ENCODE assay signal across 13 cellular contexts in genomic region chr3:12440927-12441326, GRCh38. TPM values are rescaled to one million over a fixed set of nuclear protein-coding genes. Genes with fewer than 3 reads are reported as not detected.
DNase-seq lines count a peak whose midpoint lies in the region; ATAC-seq and TF ChIP-seq lines count a peak whose summit lies in the region.
"Had no signal": no experiment of that assay in that cellular context is flagged by ENCODE, and none has a peak within 500 bp of the region (broad histone marks: within the 10 kb centered on the region; RNA-seq: fewer than 3 reads in every experiment).

No MANE protein-coding gene starts in this region.

- TF ChIP-seq EP300 in SK-N-SH (IDR thresholded peaks at IDR 0.05; ENCODE audit: borderline replicate concordance in 1 of 2, low read depth in 1 of 2, low read length in 1 of 2) (peak in 1 of 2 experiments; percentile 66; a peak in 1 of 4 replicates), gastroesophageal sphincter (IDR thresholded peaks at IDR 0.05) (no peak)

- 8% methylated on average over 2 of the region's 13 CpGs for WGBS in SK-N-SH (ENCODE audit: low lambda C conversion rate)
- no CpG with 5 or more reads among the region's 13 CpGs for WGBS in gastroesophageal sphincter (ENCODE audit: low coverage in 1 of 2), 2 donors
- no CpG with 5 or more reads among the region's 13 CpGs for WGBS in trophoblast cell (ENCODE audit: extremely low coverage, insufficient coverage, insufficient read length)

- peak overlapping the region; percentile 73 for H2BK12ac ChIP-seq in trophoblast cell (ENCODE audit: low read length)

- H3F3A ChIP-seq in SK-N-SH (replicated peaks; ENCODE audit: insufficient read depth), result no peaks in the 10 kb centered on the region

- H3K4me1 ChIP-seq in SK-N-SH (ENCODE audit: control insufficient read depth in 1 of 2, insufficient read depth in 2 of 2, low read depth in 1 of 2, low read length in 1 of 2) (peaks cover 21 to 28% of the 10 kb centered on the region in 2 experiments; a peak in 3 of 4 replicates), gastroesophageal sphincter (peaks cover 0 to 19% (median 0%) of the 10 kb centered on the region in 3 donors), trophoblast cell (ENCODE audit: control insufficient read depth in 1 of 2, insufficient read depth in 2 of 2, low read length in 2 of 2) (peaks cover 23 to 38% of the 10 kb centered on the region in 2 experiments)
- H3K4me1 ChIP-seq: foreskin keratinocyte had no signal

- DNase-seq in AG09319 (ENCODE audit: extremely low read depth, low read depth) (peak; percentile 61), SK-N-SH (peak; percentile 80), trophoblast cell (no peak), NCI-H1048 (lab: John Stamatoyannopoulos, UW) (no peak), CD1c-positive myeloid dendritic cell (ENCODE audit: extremely low spot score) (no peak)
- DNase-seq: activated B cell treated with CpG ODN at 0.5 μM for 24 hours; activated T-cell treated with anti-CD3 and anti-CD28 coated beads, Interleukin-2, amount 50 U/mL, for 48 hours; foreskin keratinocyte; NCI-H2227 treated with DMSO at 0.1 percent for 48 hours; stimulated activated CD4-positive, alpha-beta T cell treated with anti-CD3 and anti-CD28 coated beads, Interleukin-2, amount 100 ng/mL, for 48 hours had no signal

- H4K91ac ChIP-seq in trophoblast cell (ENCODE audit: low read depth, low read length), result peak overlapping the region; percentile 19

- H3K27me3 ChIP-seq in SK-N-SH (ENCODE audit: insufficient read depth), result no peaks in the 10 kb centered on the region
- H3K27me3 ChIP-seq in gastroesophageal sphincter, result peaks cover 45% of the 10 kb centered on the region
- no peaks in the 10 kb centered on the region for H3K27me3 ChIP-seq in trophoblast cell (ENCODE audit: insufficient read depth, low read length)

- no peak overlapping the region for H2BK5ac ChIP-seq in trophoblast cell (ENCODE audit: low read depth, low read length, poor library complexity)

- H2AK5ac ChIP-seq in trophoblast cell (ENCODE audit: low read length), result peak overlapping the region; percentile 13

- no peak for TF ChIP-seq POLR2A in gastroesophageal sphincter (IDR thresholded peaks at IDR 0.05)

- peaks cover 25% of the 10 kb centered on the region for H3K79me1 ChIP-seq in trophoblast cell (ENCODE audit: low read length)

- no peak overlapping the region for H4K12ac ChIP-seq in trophoblast cell (ENCODE audit: low read depth, low read length)

- ATAC-seq in gastroesophageal sphincter (peak; percentile 29), HG03159 (IDR thresholded peaks at IDR 0.05; ENCODE audit: unreplicated experiment) (no peak), GM19023 (IDR thresholded peaks at IDR 0.05; ENCODE audit: unreplicated experiment) (no peak)
- ATAC-seq: foreskin keratinocyte had no signal

- no peak overlapping the region for H3K18ac ChIP-seq in trophoblast cell (ENCODE audit: low read length)

- no peak for TF ChIP-seq RAD21 in SK-N-SH (IDR thresholded peaks at IDR 0.05; ENCODE audit: low read length)

- no peak overlapping the region for H3K23ac ChIP-seq in trophoblast cell (ENCODE audit: low read length)

- H2AFZ ChIP-seq in SK-N-SH (ENCODE audit: low read depth) (no peak overlapping the region), trophoblast cell (ENCODE audit: insufficient read depth, low read length, poor library complexity) (no peak overlapping the region)

- no peak overlapping the region for H3K14ac ChIP-seq in trophoblast cell (ENCODE audit: low read length)

- H4K8ac ChIP-seq in trophoblast cell (ENCODE audit: low read depth, low read length), result no peak overlapping the region

- no peaks in the 10 kb centered on the region for H3K79me2 ChIP-seq in SK-N-SH (ENCODE audit: insufficient read depth)
- no peaks in the 10 kb centered on the region for H3K79me2 ChIP-seq in trophoblast cell (ENCODE audit: control insufficient read depth, insufficient read depth, low read length, poor library complexity)

- H3K9me3 ChIP-seq in SK-N-SH (no peaks in the 10 kb centered on the region), gastroesophageal sphincter (no peaks in the 10 kb centered on the region), trophoblast cell (ENCODE audit: insufficient read depth, low read depth, low read length) (no peaks in the 10 kb centered on the region)

- CTCF ChIA-PET in SK-N-SH (lab: Yijun Ruan, JAX), result interaction anchor here (0.6 to 1.9 kb wide), 4 partner anchors 9 to 306 kb away, joined by 3 to 10 read pairs (median 4); no protein-coding TSS in a partner anchor

- H3K4ac ChIP-seq in trophoblast cell (ENCODE audit: low read depth, low read length), result no peak overlapping the region

- no peak overlapping the region for H3K4me3 ChIP-seq in SK-N-SH (ENCODE audit: low read depth in 2 of 2, low read length in 1 of 2)
- H3K4me3 ChIP-seq in gastroesophageal sphincter, result no peak overlapping the region
- H3K4me3 ChIP-seq in trophoblast cell (ENCODE audit: low read depth, low read length), result no peak overlapping the region

- H3K36me3 ChIP-seq in SK-N-SH (replicated peaks in 1 of 2; ENCODE audit: control insufficient read depth in 1 of 2, insufficient read depth in 2 of 2, low read length in 1 of 2), result no peaks in the 10 kb centered on the region
- H3K36me3 ChIP-seq in gastroesophageal sphincter, result no peaks in the 10 kb centered on the region
- no peaks in the 10 kb centered on the region for H3K36me3 ChIP-seq in trophoblast cell (ENCODE audit: control insufficient read depth in 1 of 2, insufficient read depth in 2 of 2, low read length in 2 of 2)

- H3K27ac ChIP-seq in SK-N-SH (ENCODE audit: low read depth in 2 of 2, low read length in 1 of 2), result peak overlapping the region in 1 of 2 experiments; percentile 30; a peak in 2 of 4 replicates
- no peak overlapping the region for H3K27ac ChIP-seq in gastroesophageal sphincter
- no peak overlapping the region for H3K27ac ChIP-seq in trophoblast cell (ENCODE audit: low read depth, low read length)
- H3K27ac ChIP-seq: foreskin keratinocyte had no signal

- no peaks in the 10 kb centered on the region for H3K9me2 ChIP-seq in SK-N-SH

- H3K4me2 ChIP-seq in SK-N-SH (peak overlapping the region; percentile 52), trophoblast cell (ENCODE audit: low read length) (no peak overlapping the region)

- no peak for TF ChIP-seq CTCF in AG09319 (IDR thresholded peaks at IDR 0.05; ENCODE audit: low read depth, low read length)
- TF ChIP-seq CTCF in SK-N-SH (IDR thresholded peaks at IDR 0.05), result no peak
- TF ChIP-seq CTCF in gastroesophageal sphincter (IDR thresholded peaks at IDR 0.05), result no peak

- H4K20me1 ChIP-seq in SK-N-SH (ENCODE audit: insufficient read depth), result no peaks in the 10 kb centered on the region

- peak overlapping the region; percentile 8 for H2BK120ac ChIP-seq in trophoblast cell (ENCODE audit: insufficient read depth, low read length, poor library complexity)

- H3K9ac ChIP-seq in SK-N-SH (no peak overlapping the region), trophoblast cell (ENCODE audit: low read length) (no peak overlapping the region)

- POLR2A ChIA-PET in SK-N-SH (lab: Yijun Ruan, JAX), result no interaction called here

TF ChIP-seq in SK-N-SH, 30 proteins besides CTCF, POLR2A, EP300 and RAD21 (continues in another document):
- TF ChIP-seq MEF2A (IDR thresholded peaks at IDR 0.05; ENCODE audit: borderline replicate concordance, low read depth) (no peak), RCOR1 (IDR thresholded peaks at IDR 0.05; ENCODE audit: low read length) (no peak), RXRA (IDR thresholded peaks at IDR 0.05; ENCODE audit: borderline replicate concordance, low read depth) (peak; percentile 51), USF2 (IDR thresholded peaks at IDR 0.05; ENCODE audit: borderline replicate concordance, low read depth, low read length) (no peak), EZH2phosphoT487 (IDR thresholded peaks at IDR 0.05; ENCODE audit: borderline replicate concordance, low read depth) (no peak), MXI1 (IDR thresholded peaks at IDR 0.05; ENCODE audit: low read depth, low read length) (no peak), POLR2AphosphoS5 (IDR thresholded peaks at IDR 0.05; ENCODE audit: low read depth, low read length) (no peak), PBX3 (IDR thresholded peaks at IDR 0.05) (peak; percentile 33; the same call in 1 of the 2 replicates), NRF1 (IDR thresholded peaks at IDR 0.05; ENCODE audit: low read depth, low read length) (no peak), CHD2 (IDR thresholded peaks at IDR 0.05; ENCODE audit: low read length, partially characterized antibody) (no peak), FOXJ3 (CRISPR knock-in tag; IDR thresholded peaks at IDR 0.05) (no peak), TAF1 (IDR thresholded peaks at IDR 0.05; ENCODE audit: borderline replicate concordance, low read depth, low read length) (no peak), TEAD4 (IDR thresholded peaks at IDR 0.05; ENCODE audit: borderline replicate concordance, insufficient read depth) (peak; percentile 58; the same call in 1 of the 2 replicates), MAX (IDR thresholded peaks at IDR 0.05; ENCODE audit: low read depth) (peak; percentile 68; the same call in 1 of the 2 replicates), FOXM1 (IDR thresholded peaks at IDR 0.05; ENCODE audit: low read depth) (no peak)

RNA-seq across cellular contexts. Expression of gene TSEN2, which starts 43.4 kb away (rescaled TPM):
- 13.0 and 18.6 TPM in 2 replicates for polyA plus RNA-seq in SK-N-SH (2012; rRNA removed)
- 13.2 and 13.4 TPM in 2 replicates for polyA plus RNA-seq in SK-N-SH (2012; cell fraction: cytosol; rRNA removed)
- polyA plus RNA-seq in SK-N-SH (2012; cell fraction: nucleus; rRNA removed), result 27.3 and 45.4 TPM in 2 replicates
- 10 to 100 TPM; 16.1 to 26.7 (median 21.4) TPM for total RNA-seq in gastroesophageal sphincter
- 3.4 and 3.7 TPM in 2 replicates for polyA plus RNA-seq in trophoblast cell (2013)

Comparison
In these comparisons a context has a peak if more than half of its experiments do, and no peak if none do; other contexts are left out.
1. DNase-seq: peak in AG09319 (single experiment) and SK-N-SH (single experiment); none in trophoblast cell (0 of 2), NCI-H1048 (single experiment) and CD1c-positive myeloid dendritic cell (single experiment).